In genomic region chr21:33117268-33117888, GRCh38 we compare ENCODE assay signal across 25 cellular contexts.
DNase-seq lines count a peak whose midpoint lies in the region; ATAC-seq and TF ChIP-seq lines count a peak whose summit lies in the region.
"Had no signal": no experiment of that assay in that cellular context is flagged by ENCODE, and none has a peak within 500 bp of the region (broad histone marks: within the 10 kb centered on the region; RNA-seq: fewer than 3 reads in every experiment).

No MANE protein-coding gene starts in this region.

- no peak for TF ChIP-seq CTCF in HEK293 (tag by site-specific recombination; IDR thresholded peaks at IDR 0.05)

- no peak overlapping the region for H3K4me3 ChIP-seq in HEK293 (ENCODE audit: low read depth, low read length)
- H3K4me3 ChIP-seq: cardiac muscle cell, esophagus squamous epithelium, MG63, SJSA1, upper lobe of left lung had no signal

- H3K9me3 ChIP-seq in HEK293 (ENCODE audit: control insufficient read depth, insufficient read depth, low read depth, low read length) = no peaks in the 10 kb centered on the region
- H3K9me3 ChIP-seq: esophagus squamous epithelium, MG63, SJSA1, upper lobe of left lung had no signal

- H3K27ac ChIP-seq in HEK293 (ENCODE audit: extremely low read depth, low read depth, low read length) = no peak overlapping the region
- H3K27ac ChIP-seq: cardiac muscle cell, esophagus squamous epithelium, SJSA1, upper lobe of left lung had no signal

- POLR2A ChIA-PET in HEK293 (lab: Yijun Ruan, JAX) = no interaction called here

- peaks cover 2% of the 10 kb centered on the region; the same call in 1 of the 2 replicates for H3K4me1 ChIP-seq in HEK293 (ENCODE audit: control insufficient read depth, insufficient read depth, low read length)
- H3K4me1 ChIP-seq: SJSA1, upper lobe of left lung had no signal

- DNase-seq in cerebellar cortex (ENCODE audit: low spot score) (peak; percentile 20), midbrain (lab: John Stamatoyannopoulos, UW) (peak; percentile 88), superior temporal gyrus (ENCODE audit: extremely low spot score) (peak; percentile 96), HuH-7.5 (ENCODE audit: low spot score) (no peak)
- DNase-seq: activated CD4-positive, alpha-beta T cell treated with anti-CD3 and anti-CD28 coated beads, Interleukin-2, amount 50 U/mL, for 48 hours; activated CD4-positive, CD25-positive, alpha-beta regulatory T cell; activated CD8-positive, alpha-beta memory T cell treated with anti-CD3 and anti-CD28 coated beads, Interleukin-2, amount 50 U/mL, for 48 hours; dermis blood vessel endothelial cell; EL; esophagus squamous epithelium; H7; left ventricle myocardium superior; MG63; NCI-H1105 treated with DMSO at 0.1 percent for 48 hours; NCI-H1930; NCI-H2227 treated with DMSO at 0.1 percent for 48 hours; NCI-H69; right cardiac atrium; stimulated activated CD4-positive, alpha-beta T cell treated with anti-CD3 and anti-CD28 coated beads, Interleukin-2, amount 100 ng/mL, for 48 hours; upper lobe of left lung had no signal

- no peaks in the 10 kb centered on the region for H3K36me3 ChIP-seq in HEK293 (ENCODE audit: control insufficient read depth in 2 of 2, insufficient read depth in 1 of 2, low read length in 2 of 2)
- H3K36me3 ChIP-seq: cardiac muscle cell, esophagus squamous epithelium, MG63, SJSA1, upper lobe of left lung had no signal

- ATAC-seq in HG03442 (IDR thresholded peaks at IDR 0.05; ENCODE audit: unreplicated experiment) = no peak
- ATAC-seq in GM18861 (IDR thresholded peaks at IDR 0.05; ENCODE audit: unreplicated experiment) = no peak
- ATAC-seq: left ventricle myocardium superior, right cardiac atrium had no signal

- CTCF ChIA-PET in HEK293 (lab: Yijun Ruan, JAX) = interaction anchor here (1.7 kb wide), 1 partner anchor 10 kb away, joined by 6 read pairs; no protein-coding TSS in a partner anchor

TF ChIP-seq in HEK293, 187 proteins besides CTCF, POLR2A, EP300 and RAD21:
- TF ChIP-seq OSR2 (tag by site-specific recombination; IDR thresholded peaks at IDR 0.05) = no peak
- TF ChIP-seq ZSCAN4 (tag by site-specific recombination; IDR thresholded peaks at IDR 0.05) = peak; percentile 51
